Comparison of ENCODE assay signal across 29 cellular contexts in the genomic region with DNA sequence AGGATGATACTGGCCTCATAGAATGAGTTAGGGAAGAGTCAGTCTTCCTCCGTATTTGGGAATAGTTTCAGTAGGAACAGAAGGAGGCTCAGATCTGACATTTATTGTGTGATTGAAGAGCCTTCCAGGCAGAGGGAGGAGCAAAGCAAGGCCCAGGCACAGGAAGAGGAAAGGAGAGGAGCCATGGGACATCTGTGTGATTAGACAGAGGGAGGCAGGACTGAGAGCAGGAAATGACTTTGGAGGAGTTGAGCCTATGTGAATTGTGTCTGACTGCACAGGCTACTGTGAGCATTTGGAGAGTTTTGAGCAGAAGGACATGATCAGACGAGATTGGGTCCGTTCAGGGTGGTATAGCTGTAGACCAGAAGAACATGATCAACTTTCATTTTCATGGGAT. TPM values are rescaled to one million over a fixed set of nuclear protein-coding genes. Genes with fewer than 3 reads are reported as not detected.
DNase-seq lines count a peak whose midpoint lies in the region; ATAC-seq and TF ChIP-seq lines count a peak whose summit lies in the region.
"Had no signal": no experiment of that assay in that cellular context is flagged by ENCODE, and none has a peak within 500 bp of the region (broad histone marks: within the 10 kb centered on the region; RNA-seq: fewer than 3 reads in every experiment).

No MANE protein-coding gene starts in this region.

- peaks cover 13% of the 10 kb centered on the region for H3K4me1 Mint-ChIP-seq in endothelial cell (ENCODE audit: unreplicated experiment)
- peaks cover 2% of the 10 kb centered on the region for H3K4me1 Mint-ChIP-seq in activated T-cell treated with anti-CD3 and anti-CD28 coated beads, Interleukin-2, amount 50 U/mL, for 4 hours (ENCODE audit: low read depth)

- no peaks in the 10 kb centered on the region for H3K9me3 ChIP-seq in esophagus squamous epithelium
- H3K9me3 ChIP-seq: A549, SJSA1 had no signal

- TF ChIP-seq POLR2A in esophagus squamous epithelium (IDR thresholded peaks at IDR 0.05), result no peak

- H3K4me3 Mint-ChIP-seq in endothelial cell (ENCODE audit: unreplicated experiment), result peak overlapping the region; percentile 3
- no peak overlapping the region for H3K4me3 Mint-ChIP-seq in activated T-cell treated with anti-CD3 and anti-CD28 coated beads, Interleukin-2, amount 50 U/mL, for 4 hours
- H3K4me3 Mint-ChIP-seq: CD8-positive, alpha-beta memory T cell; IgD-negative memory B cell had no signal

- H3K4me1 ChIP-seq in esophagus squamous epithelium, result no peaks in the 10 kb centered on the region
- H3K4me1 ChIP-seq: A549, SJSA1 had no signal

- 60 to 68% methylated on average over 3 of the region's 3 CpGs for WGBS in esophagus squamous epithelium, 2 donors

- intact Hi-C loops in left ventricle myocardium superior (cut with micrococcal nuclease) (no loop called here), Right ventricle myocardium superior (cut with DNase I) (no loop called here), esophagus squamous epithelium (cut with DNase I) (no loop called here)

- no peak overlapping the region for H3K27ac Mint-ChIP-seq in endothelial cell (ENCODE audit: unreplicated experiment)
- H3K27ac Mint-ChIP-seq: IgD-negative memory B cell had no signal

- H3K27ac ChIP-seq in esophagus squamous epithelium, result no peak overlapping the region
- H3K27ac ChIP-seq: A549, C4-2B, KMS-11, SJSA1 had no signal

- no peaks in the 10 kb centered on the region for H3K36me3 ChIP-seq in esophagus squamous epithelium
- H3K36me3 ChIP-seq: SJSA1 had no signal

- no peak overlapping the region for H3K4me3 ChIP-seq in esophagus squamous epithelium
- H3K4me3 ChIP-seq: A549, SJSA1 had no signal

- no peaks in the 10 kb centered on the region for H3K9me3 Mint-ChIP-seq in endothelial cell (ENCODE audit: unreplicated experiment)
- H3K9me3 Mint-ChIP-seq in activated T-cell treated with anti-CD3 and anti-CD28 coated beads, Interleukin-2, amount 50 U/mL, for 4 hours, result no peaks in the 10 kb centered on the region

- ATAC-seq in left ventricle myocardium superior (peak; percentile 35), Right ventricle myocardium superior (ENCODE audit: poor library complexity) (no peak), left lobe of liver (peak; percentile 56), HG03469 (IDR thresholded peaks at IDR 0.05; ENCODE audit: unreplicated experiment) (no peak)
- no peak for ATAC-seq in activated T-cell treated with anti-CD3 and anti-CD28 coated beads, Interleukin-2, amount 50 U/mL, for 4 hours
- ATAC-seq: A549, HCT116, Right ventricle myocardium inferior had no signal

- H3K27me3 Mint-ChIP-seq in endothelial cell (ENCODE audit: unreplicated experiment), result peaks cover 4% of the 10 kb centered on the region
- peaks cover 17% of the 10 kb centered on the region for H3K27me3 Mint-ChIP-seq in activated T-cell treated with anti-CD3 and anti-CD28 coated beads, Interleukin-2, amount 50 U/mL, for 4 hours (ENCODE audit: low read depth)

- peaks cover 10% of the 10 kb centered on the region for H3K36me3 Mint-ChIP-seq in endothelial cell (ENCODE audit: low read depth, unreplicated experiment)
- H3K36me3 Mint-ChIP-seq in activated T-cell treated with anti-CD3 and anti-CD28 coated beads, Interleukin-2, amount 50 U/mL, for 4 hours (ENCODE audit: insufficient read depth), result no peaks in the 10 kb centered on the region
- H3K36me3 Mint-ChIP-seq: IgD-negative memory B cell had no signal

- no peak for TF ChIP-seq CTCF in endothelial cell (IDR thresholded peaks at IDR 0.05; ENCODE audit: unreplicated experiment)
- no peak for TF ChIP-seq CTCF in esophagus squamous epithelium (IDR thresholded peaks at IDR 0.05)

- H3K27me3 ChIP-seq in esophagus squamous epithelium, result peaks cover 0 to 22% (median 0%) of the 10 kb centered on the region in 4 donors

- DNase-seq in left ventricle myocardium superior (no peak), Right ventricle myocardium superior (no peak), endothelial cell (ENCODE audit: low spot score) (no peak), left lobe of liver (ENCODE audit: low spot score) (no peak), esophagus squamous epithelium (lab: John Stamatoyannopoulos, UW) (no peak)
- no peak for DNase-seq in activated T-cell treated with anti-CD3 and anti-CD28 coated beads, Interleukin-2, amount 50 U/mL, for 4 hours
- DNase-seq: AML-193; CD8-positive, alpha-beta memory T cell; DMS 273 treated with DMSO at 0.1 percent for 48 hours; DND-41; MM.1S; NCI-H1436; NCI-H187; NCI-H2081 treated with DMSO at 0.1 percent for 48 hours; NCI-H2171 treated with DMSO at 0.1 percent for 48 hours; NCI-H345; NCI-H524; NCI-H748 treated with DMSO at 0.1 percent for 48 hours had no signal

TF ChIP-seq in PFSK-1, 5 proteins besides CTCF, POLR2A, EP300 and RAD21:
- TF ChIP-seq SIN3A (IDR thresholded peaks at IDR 0.05; ENCODE audit: borderline replicate concordance, insufficient read depth, low read length), result no peak
- peak; percentile 41; the same call in 1 of the 2 replicates for TF ChIP-seq POLR2AphosphoS5 (IDR thresholded peaks at IDR 0.05; ENCODE audit: low read depth, low read length)
- TF ChIP-seq, protein P1, sequence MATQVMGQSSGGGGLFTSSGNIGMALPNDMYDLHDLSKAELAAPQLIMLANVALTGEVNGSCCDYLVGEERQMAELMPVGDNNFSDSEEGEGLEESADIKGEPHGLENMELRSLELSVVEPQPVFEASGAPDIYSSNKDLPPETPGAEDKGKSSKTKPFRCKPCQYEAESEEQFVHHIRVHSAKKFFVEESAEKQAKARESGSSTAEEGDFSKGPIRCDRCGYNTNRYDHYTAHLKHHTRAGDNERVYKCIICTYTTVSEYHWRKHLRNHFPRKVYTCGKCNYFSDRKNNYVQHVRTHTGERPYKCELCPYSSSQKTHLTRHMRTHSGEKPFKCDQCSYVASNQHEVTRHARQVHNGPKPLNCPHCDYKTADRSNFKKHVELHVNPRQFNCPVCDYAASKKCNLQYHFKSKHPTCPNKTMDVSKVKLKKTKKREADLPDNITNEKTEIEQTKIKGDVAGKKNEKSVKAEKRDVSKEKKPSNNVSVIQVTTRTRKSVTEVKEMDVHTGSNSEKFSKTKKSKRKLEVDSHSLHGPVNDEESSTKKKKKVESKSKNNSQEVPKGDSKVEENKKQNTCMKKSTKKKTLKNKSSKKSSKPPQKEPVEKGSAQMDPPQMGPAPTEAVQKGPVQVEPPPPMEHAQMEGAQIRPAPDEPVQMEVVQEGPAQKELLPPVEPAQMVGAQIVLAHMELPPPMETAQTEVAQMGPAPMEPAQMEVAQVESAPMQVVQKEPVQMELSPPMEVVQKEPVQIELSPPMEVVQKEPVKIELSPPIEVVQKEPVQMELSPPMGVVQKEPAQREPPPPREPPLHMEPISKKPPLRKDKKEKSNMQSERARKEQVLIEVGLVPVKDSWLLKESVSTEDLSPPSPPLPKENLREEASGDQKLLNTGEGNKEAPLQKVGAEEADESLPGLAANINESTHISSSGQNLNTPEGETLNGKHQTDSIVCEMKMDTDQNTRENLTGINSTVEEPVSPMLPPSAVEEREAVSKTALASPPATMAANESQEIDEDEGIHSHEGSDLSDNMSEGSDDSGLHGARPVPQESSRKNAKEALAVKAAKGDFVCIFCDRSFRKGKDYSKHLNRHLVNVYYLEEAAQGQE (IDR thresholded peaks at IDR 0.05; ENCODE audit: insufficient read depth in 1 of 2, low read depth in 2 of 2, low read length in 2 of 2), result no peak
- TF ChIP-seq TAF1 (IDR thresholded peaks at IDR 0.05; ENCODE audit: borderline replicate concordance, insufficient read depth, low read length), result no peak
- no peak for TF ChIP-seq FOXP2 (optimal IDR thresholded peaks at IDR 0.05; ENCODE audit: borderline replicate concordance, extremely low read depth, extremely low read length, insufficient read depth)
TF ChIP-seq in PFSK-1: peak in this region for 1.

RNA-seq across cellular contexts. Expression of a gene that starts 8.5 kb away (rescaled TPM):
- total RNA-seq in left ventricle myocardium superior (0.50 TPM), Right ventricle myocardium superior (0.97 TPM), endothelial cell (ENCODE audit: unreplicated experiment) (not detected), left lobe of liver (3.8 TPM), esophagus squamous epithelium (1 to 10 TPM in 1 of 4 donors, under 1 TPM in 2, not detected in 1; 0.13 to 3.8 (median 0.32) TPM)
- polyA plus RNA-seq in PFSK-1 (2012; ENCODE audit: insufficient read length, low read depth), result 0.53 TPM
- under 1 TPM in 1 of 3 donors, not detected in 2; 0.16 TPM for total RNA-seq in activated T-cell treated with anti-CD3 and anti-CD28 coated beads, Interleukin-2, amount 50 U/mL, for 4 hours
- total RNA-seq: H4, RPMI7951, SJSA1 had no signal
- polyA plus RNA-seq: A549, IgD-negative memory B cell had no signal

RNA-seq across cellular contexts. Expression of a gene that starts 25.9 kb away (rescaled TPM):
- total RNA-seq in left ventricle myocardium superior, result 1.4 TPM
- total RNA-seq in Right ventricle myocardium superior, result 1.7 TPM
- 0.46 TPM for polyA plus RNA-seq in PFSK-1 (2012; ENCODE audit: insufficient read length, low read depth)
- 0.82 TPM for total RNA-seq in endothelial cell (ENCODE audit: unreplicated experiment)
- total RNA-seq in left lobe of liver, result 4.8 TPM
- 1 to 10 TPM in 3 of 4 donors, under 1 TPM in 1; 0.49 to 4.4 (median 2.4) TPM for total RNA-seq in esophagus squamous epithelium
- total RNA-seq in activated T-cell treated with anti-CD3 and anti-CD28 coated beads, Interleukin-2, amount 50 U/mL, for 4 hours, result under 1 TPM; 0.22 to 0.43 (median 0.37) TPM
- total RNA-seq: H4, RPMI7951, SJSA1 had no signal
- polyA plus RNA-seq: A549 had no signal

RNA-seq across cellular contexts. Expression of a gene that starts 42.4 kb away (rescaled TPM):
- total RNA-seq in left ventricle myocardium superior, result 3.6 TPM
- 4.9 TPM for total RNA-seq in Right ventricle myocardium superior
- 34.2 TPM for polyA plus RNA-seq in PFSK-1 (2012; ENCODE audit: insufficient read length, low read depth)
- 5.4 TPM for total RNA-seq in endothelial cell (ENCODE audit: unreplicated experiment)
- total RNA-seq in left lobe of liver, result 4.4 TPM
- total RNA-seq in esophagus squamous epithelium, result 10 to 100 TPM; 10.8 to 18.6 (median 13.5) TPM
- total RNA-seq in activated T-cell treated with anti-CD3 and anti-CD28 coated beads, Interleukin-2, amount 50 U/mL, for 4 hours, result 10 to 100 TPM; 24.1 to 29.3 (median 27.7) TPM

Comparison
In these comparisons a context has a peak if more than half of its experiments do, and no peak if none do; other contexts are left out.
1. ATAC-seq: peak in left ventricle myocardium superior (single experiment) and left lobe of liver (single experiment); none in Right ventricle myocardium superior (single experiment), HG03469 (single experiment) and activated T-cell treated with anti-CD3 and anti-CD28 coated beads, Interleukin-2, amount 50 U/mL, for 4 hours (0 of 2).